Comparison of ENCODE assay signal across 8 cellular contexts in the genomic region with DNA sequence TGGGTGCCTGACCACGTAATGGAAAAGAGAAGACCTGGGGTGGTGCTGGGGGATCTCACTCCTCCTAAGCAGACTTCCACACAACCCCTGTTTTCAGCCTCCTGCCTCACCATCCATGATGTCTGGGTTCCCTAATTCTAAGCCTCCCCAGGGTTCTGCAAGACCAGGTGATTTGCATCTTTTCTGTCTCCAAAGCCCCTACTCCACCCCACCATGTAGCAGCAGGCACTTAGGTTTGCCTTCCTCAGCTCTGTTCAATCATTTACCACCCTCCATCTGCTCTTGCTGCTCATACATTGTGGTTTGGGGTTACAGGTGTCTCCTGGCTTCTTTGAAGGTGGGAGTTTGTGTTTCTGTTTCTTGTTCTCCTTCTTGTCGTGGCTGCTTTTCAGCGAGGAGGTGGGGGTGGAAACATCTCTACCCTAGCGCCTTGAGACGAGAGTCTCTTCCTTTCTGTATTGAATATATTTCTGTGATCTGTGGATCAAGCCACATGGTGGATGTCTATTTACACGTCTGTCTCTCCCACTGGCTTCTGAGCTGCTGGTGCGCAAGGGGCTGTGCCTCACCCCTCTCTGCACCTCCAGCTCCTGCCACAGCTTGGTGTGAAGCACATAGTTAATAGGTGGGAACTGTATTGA. TPM values are rescaled to one million over a fixed set of nuclear protein-coding genes. Genes with fewer than 3 reads are reported as not detected.
DNase-seq lines count a peak whose midpoint lies in the region; ATAC-seq and TF ChIP-seq lines count a peak whose summit lies in the region.

No MANE protein-coding gene starts in this region.

- no peak for TF ChIP-seq CTCF in stomach (IDR thresholded peaks at IDR 0.05)
- no peak for TF ChIP-seq CTCF in A673 (conservative IDR thresholded peaks at IDR 0.05; ENCODE audit: low read depth, low read length)

- peaks cover 0 to 9% (median 0%) of the 10 kb centered on the region in 4 donors for H3K4me1 ChIP-seq in stomach
- H3K4me1 ChIP-seq in A673 (ENCODE audit: insufficient read depth, low read length, poor library complexity, severe bottlenecking), result no peaks in the 10 kb centered on the region

- peak; percentile 79 for DNase-seq in T follicular helper cell (ENCODE audit: low read depth)
- DNase-seq in germinal center (ENCODE audit: low spot score), result peak; percentile 81
- DNase-seq in occipital lobe (lab: John Stamatoyannopoulos, UW), result no peak
- no peak for DNase-seq in stomach
- no peak for DNase-seq in posterior vena cava (ENCODE audit: low spot score)
- DNase-seq in A673 (ENCODE audit: low spot score), result no peak

- no peak for TF ChIP-seq EP300 in stomach (IDR thresholded peaks at IDR 0.05)

- no TSS peak for BruUV-seq in A673 (replicated peaks; lab: Mats Ljungman, UMichigan)

- POLR2A ChIA-PET in A673 (lab: Charles Lee; ENCODE audit: low non-redundant PET), result no interaction called here

- no peak for TF ChIP-seq POLR2A in stomach (IDR thresholded peaks at IDR 0.05)

- intact Hi-C loops in stomach (cut with DNase I; ENCODE audit: low total_unique reads), result no loop called here
- intact Hi-C loops in posterior vena cava (cut with DNase I), result no loop called here
- intact Hi-C loops in A673 (cut with micrococcal nuclease; ENCODE audit: unreplicated experiment), result no loop called here

- H3K4me3 ChIP-seq in stomach (no peak overlapping the region), A673 (ENCODE audit: low read depth, low read length, poor library complexity, severe bottlenecking) (no peak overlapping the region)

- H3K27me3 ChIP-seq in stomach, result peaks cover 0 to 32% (median 0%) of the 10 kb centered on the region in 3 donors
- no peaks in the 10 kb centered on the region for H3K27me3 ChIP-seq in A673 (replicated peaks; ENCODE audit: insufficient read depth, low read depth, low read length, poor library complexity)

- H3K36me3 ChIP-seq in stomach (no peaks in the 10 kb centered on the region), A673 (ENCODE audit: insufficient read depth, low read length, poor library complexity, severe bottlenecking) (no peaks in the 10 kb centered on the region)

- peak overlapping the region in 1 of 5 donors; percentile 75 for H3K27ac ChIP-seq in stomach
- no peak overlapping the region for H3K27ac ChIP-seq in A673 (ENCODE audit: low read depth, low read length, poor library complexity, severe bottlenecking)

- 30 to 45% (median 39%) methylated on average over 6 to 7 of the region's 7 CpGs for WGBS in stomach, 5 donors

- H3K9me3 ChIP-seq in stomach (no peaks in the 10 kb centered on the region), A673 (ENCODE audit: low read depth, low read length, poor library complexity, severe bottlenecking) (no peaks in the 10 kb centered on the region)

- CTCF ChIA-PET in A673 (lab: Charles Lee), result no interaction called here

- ATAC-seq in GM18498 (IDR thresholded peaks at IDR 0.05; ENCODE audit: unreplicated experiment) (peak; percentile 76), HG02588 (IDR thresholded peaks at IDR 0.05; ENCODE audit: unreplicated experiment) (peak; percentile 85)

RNA-seq across cellular contexts. Expression of a gene that starts 6.6 kb away (rescaled TPM):
- not detected for total RNA-seq in occipital lobe
- total RNA-seq in stomach, result under 1 TPM in 1 of 5 donors, not detected in 4; 0.37 TPM
- under 1 TPM in 2 of 3 donors, not detected in 1; 0.05 to 0.12 TPM for polyA plus RNA-seq in stomach
- total RNA-seq in posterior vena cava, result not detected
- total RNA-seq in A673 (2021), result not detected in 2 replicates

RNA-seq across cellular contexts. Expression of a gene that starts 25.2 kb away (rescaled TPM):
- total RNA-seq in occipital lobe (not detected), stomach (10 to 100 TPM in 3 of 5 donors, 1 to 10 TPM in 2; 1.8 to 50.4 (median 14.2) TPM), posterior vena cava (10 to 100 TPM; 12.9 to 17.5 TPM), A673 (2021) (4.0 and 5.8 TPM in 2 replicates)
- 10 to 100 TPM; 17.6 to 23.8 (median 22.8) TPM for polyA plus RNA-seq in stomach

RNA-seq across cellular contexts. Expression of a gene that starts 30.8 kb away (rescaled TPM):
- total RNA-seq in occipital lobe (5.3 TPM), stomach (10 to 100 TPM in 1 of 5 donors, 1 to 10 TPM in 2, under 1 TPM in 1, not detected in 1; 0.45 to 10.4 (median 3.0) TPM), posterior vena cava (1 to 10 TPM; 1.8 to 6.3 TPM), A673 (2021) (6.3 and 8.6 TPM in 2 replicates)
- polyA plus RNA-seq in stomach, result 1 to 10 TPM; 2.3 to 4.5 (median 4.1) TPM

Comparison
In these comparisons a context has a peak if more than half of its experiments do, and no peak if none do; other contexts are left out.
1. DNase-seq: peak in T follicular helper cell (single experiment) and germinal center (single experiment); none in occipital lobe (single experiment), stomach (single experiment), posterior vena cava (single experiment) and A673 (single experiment).